ENCODE assay signal across 9 cellular contexts in genomic region chr6:30913721-30914075, GRCh38. TPM values are rescaled to one million over a fixed set of nuclear protein-coding genes. Genes with fewer than 3 reads are reported as not detected.
DNase-seq lines count a peak whose midpoint lies in the region; ATAC-seq and TF ChIP-seq lines count a peak whose summit lies in the region.
"Had no signal": no experiment of that assay in that cellular context is flagged by ENCODE, and none has a peak within 500 bp of the region (broad histone marks: within the 10 kb centered on the region; RNA-seq: fewer than 3 reads in every experiment).

No MANE protein-coding gene starts in this region.

- H3K4me1 ChIP-seq in gastrocnemius medialis: peaks cover 24 to 32% of the 10 kb centered on the region in 2 donors

- peaks cover 8% of the 10 kb centered on the region for H3K36me3 Mint-ChIP-seq in glutamatergic neuron (ENCODE audit: unreplicated experiment)

- H3K9me3 ChIP-seq in gastrocnemius medialis: no peaks in the 10 kb centered on the region

- peak overlapping the region; percentile 80 for H3K4me3 Mint-ChIP-seq in glutamatergic neuron (ENCODE audit: unreplicated experiment)

- peaks cover 0 to 44% of the 10 kb centered on the region in 2 donors for H3K36me3 ChIP-seq in gastrocnemius medialis

- H3K27ac Mint-ChIP-seq in glutamatergic neuron (ENCODE audit: unreplicated experiment): no peak overlapping the region

- no peak for TF ChIP-seq CTCF in glutamatergic neuron (IDR thresholded peaks at IDR 0.05; ENCODE audit: partially characterized antibody, unreplicated experiment)
- no peak for TF ChIP-seq CTCF in gastrocnemius medialis (IDR thresholded peaks at IDR 0.05 in 4 of 5, conservative IDR thresholded peaks at IDR 0.05 in 1 of 5)

- H3K4me3 ChIP-seq in gastrocnemius medialis: peak overlapping the region; percentile 64 to 70 (median 68)

- peaks cover 8% of the 10 kb centered on the region for H3K27me3 Mint-ChIP-seq in glutamatergic neuron (ENCODE audit: unreplicated experiment)

- peak overlapping the region; percentile 88 to 96 (median 94) for H3K27ac ChIP-seq in gastrocnemius medialis

- intact Hi-C loops in gastrocnemius medialis (cut with DNase I; ENCODE audit: low total_unique reads): loop anchor here (1.0 to 10.0 kb wide), 5 partner anchors 36 to 281 kb away; partner anchors contain the start of genes DHX16, FLOT1 and IER3

- TF ChIP-seq POLR2A in gastrocnemius medialis (IDR thresholded peaks at IDR 0.05) (no peak), GM18505 (IDR thresholded peaks at IDR 0.05; ENCODE audit: borderline replicate concordance, extremely low read depth, insufficient read depth, insufficient read length) (no peak)

- ATAC-seq in GM21381 (IDR thresholded peaks at IDR 0.05; ENCODE audit: unreplicated experiment) (peak; percentile 1), gastrocnemius medialis (peak in 1 of 2 donors; percentile 62), GM18505 (IDR thresholded peaks at IDR 0.05; ENCODE audit: unreplicated experiment) (no peak)

- DNase-seq in SK-N-DZ (ENCODE audit: low spot score): peak; percentile 10
- DNase-seq in glutamatergic neuron: peak; percentile 27
- DNase-seq in gastrocnemius medialis: no peak
- DNase-seq in HUDEP-2 (lab: John Stamatoyannopoulos, UW; ENCODE audit: unreplicated experiment in 76 of 76): no peak
- no peak for DNase-seq in NCI-H82 treated with DMSO at 0.1 percent for 48 hours (lab: John Stamatoyannopoulos, UW; ENCODE audit: unreplicated experiment)
- no peak for DNase-seq in activated CD4-positive, CD25-positive, alpha-beta regulatory T cell (lab: John Stamatoyannopoulos, UW)

- H3K27me3 ChIP-seq in gastrocnemius medialis: no peaks in the 10 kb centered on the region

- H3K9me3 Mint-ChIP-seq in glutamatergic neuron (ENCODE audit: unreplicated experiment): peaks cover 3% of the 10 kb centered on the region

- H3K4me1 Mint-ChIP-seq in glutamatergic neuron (ENCODE audit: low read depth, unreplicated experiment): peaks cover 12% of the 10 kb centered on the region

- in situ Hi-C loops in gastrocnemius medialis (cut with MboI; ENCODE audit: low sequenced_read_pairs in 4 of 4): loop anchor here in 3 of 4 donors (10.0 kb wide), 2 partner anchors 131 to 161 kb away; no protein-coding TSS in a partner anchor

RNA-seq across cellular contexts. Expression of gene VARS2, which starts 0.3 kb away (rescaled TPM):
- polyA plus RNA-seq in SK-N-DZ (2014; cell fraction: cytosol; rRNA removed): 45.0 and 46.3 TPM in 2 replicates
- 264 and 303 TPM in 2 replicates for polyA plus RNA-seq in SK-N-DZ (2014; cell fraction: nucleus; rRNA removed)
- total RNA-seq in glutamatergic neuron (ENCODE audit: unreplicated experiment): 47.0 TPM
- 10 to 100 TPM; 16.0 to 38.5 (median 19.3) TPM for total RNA-seq in gastrocnemius medialis

RNA-seq across cellular contexts. Expression of gene GTF2H4, which starts 5.7 kb away (rescaled TPM):
- polyA plus RNA-seq in SK-N-DZ (2014; cell fraction: cytosol; rRNA removed): 21.0 and 21.8 TPM in 2 replicates
- 128 and 154 TPM in 2 replicates for polyA plus RNA-seq in SK-N-DZ (2014; cell fraction: nucleus; rRNA removed)
- 67.2 TPM for total RNA-seq in glutamatergic neuron (ENCODE audit: unreplicated experiment)
- 10 to 100 TPM in 1 of 4 donors, 1 to 10 TPM in 3; 5.7 to 20.7 (median 7.5) TPM for total RNA-seq in gastrocnemius medialis

RNA-seq across cellular contexts. Expression of gene SFTA2, which starts 18.3 kb away (rescaled TPM):
- polyA plus RNA-seq in SK-N-DZ (2014; cell fraction: cytosol; rRNA removed): not detected in 2 replicates
- not detected in 2 replicates for polyA plus RNA-seq in SK-N-DZ (2014; cell fraction: nucleus; rRNA removed)
- total RNA-seq in glutamatergic neuron (ENCODE audit: unreplicated experiment) (not detected), gastrocnemius medialis (not detected)
- total RNA-seq: T-helper 1 cell treated with Interleukin-12 subunit alpha and Interleukin-12 subunit beta and Interleukin-4 antibody, amounts not matched to agents 30 ng/mL and 1 ng/mL, for 36 hours had no signal

RNA-seq across cellular contexts. Expression of gene MUCL3, which starts 27.1 kb away (rescaled TPM):
- not detected in 2 replicates for polyA plus RNA-seq in SK-N-DZ (2014; cell fraction: cytosol; rRNA removed)
- not detected in 2 replicates for polyA plus RNA-seq in SK-N-DZ (2014; cell fraction: nucleus; rRNA removed)
- total RNA-seq in glutamatergic neuron (ENCODE audit: unreplicated experiment) (not detected), gastrocnemius medialis (not detected)
- total RNA-seq: T-helper 1 cell treated with Interleukin-12 subunit alpha and Interleukin-12 subunit beta and Interleukin-4 antibody, amounts not matched to agents 30 ng/mL and 1 ng/mL, for 36 hours had no signal

RNA-seq across cellular contexts. Expression of gene DDR1, which starts 29.4 kb away (rescaled TPM):
- 14.3 and 120 TPM in 2 replicates for polyA plus RNA-seq in SK-N-DZ (2014; cell fraction: cytosol; rRNA removed)
- polyA plus RNA-seq in SK-N-DZ (2014; cell fraction: nucleus; rRNA removed): 20.8 and 26.1 TPM in 2 replicates
- total RNA-seq in glutamatergic neuron (ENCODE audit: unreplicated experiment) (120 TPM), gastrocnemius medialis (10 to 100 TPM; 20.0 to 62.2 (median 59.3) TPM)

Comparison
In these comparisons a context has a peak if more than half of its experiments do, and no peak if none do; other contexts are left out.
1. DNase-seq: peak in SK-N-DZ (single experiment) and glutamatergic neuron (single experiment); none in gastrocnemius medialis (0 of 2), HUDEP-2 (0 of 76), NCI-H82 treated with DMSO at 0.1 percent for 48 hours (single experiment) and activated CD4-positive, CD25-positive, alpha-beta regulatory T cell (0 of 4).